ENCODE assay signal across 3 cellular contexts in genomic region chr11:129820228-129820627, GRCh38. TPM values are rescaled to one million over a fixed set of nuclear protein-coding genes. Genes with fewer than 3 reads are reported as not detected.
"Had no signal": no experiment of that assay in that cellular context is flagged by ENCODE, and none has a peak within 500 bp of the region (broad histone marks: within the 10 kb centered on the region; RNA-seq: fewer than 3 reads in every experiment).

No MANE protein-coding gene starts in this region.

RNA-seq across cellular contexts. Expression of gene TMEM45B, which starts 4.6 kb away (rescaled TPM):
- total RNA-seq: activated CD8-positive, alpha-beta T cell treated with anti-CD3 and anti-CD28 coated beads, Interleukin-2, amount 10 ng/mL, durations not matched to agents 7 days and 5 days; ascending aorta; chondrocyte had no signal
